In genomic region chr9:32378993-32379729, GRCh38 we compare ENCODE assay signal across 8 cellular contexts.
A peak's percentile ranks its signal among the peaks of the same experiment; 100 is the strongest.
DNase-seq lines count a peak whose midpoint lies in the region; ATAC-seq and TF ChIP-seq lines count a peak whose summit lies in the region.

No MANE protein-coding gene starts in this region.

- peak; percentile 61 for DNase-seq in NCI-H510A treated with DMSO at 0.1 percent for 48 hours (lab: John Stamatoyannopoulos, UW)
- no peak for DNase-seq in NCI-H510A (lab: John Stamatoyannopoulos, UW)
- DNase-seq in NCI-H82 treated with DMSO at 0.1 percent for 48 hours (lab: John Stamatoyannopoulos, UW; ENCODE audit: unreplicated experiment) = peak; percentile 32
- DNase-seq in activated T-cell treated with anti-CD3 and anti-CD28 coated beads, Interleukin-2, amount 50 U/mL, for 24 hours = peak; percentile 37
- DNase-seq in foreskin fibroblast = peak; percentile 64 to 88
- peak; percentile 59 for DNase-seq in non-pigmented ciliary epithelial cell (ENCODE audit: low read depth)

- no peaks in the 10 kb centered on the region for H3K9me3 Mint-ChIP-seq in activated T-cell treated with anti-CD3 and anti-CD28 coated beads, Interleukin-2, amount 50 U/mL, for 24 hours

- peaks cover 15% of the 10 kb centered on the region for H3K4me1 Mint-ChIP-seq in activated T-cell treated with anti-CD3 and anti-CD28 coated beads, Interleukin-2, amount 50 U/mL, for 24 hours (ENCODE audit: low read depth)

- no peak overlapping the region for H3K4me3 Mint-ChIP-seq in activated T-cell treated with anti-CD3 and anti-CD28 coated beads, Interleukin-2, amount 50 U/mL, for 24 hours

- peak; percentile 71 for ATAC-seq in GM21390 (IDR thresholded peaks at IDR 0.05; ENCODE audit: unreplicated experiment)
- peak; percentile 57 for ATAC-seq in HG03575 (IDR thresholded peaks at IDR 0.05; ENCODE audit: extremely low read depth, insufficient number of reproducible peaks, low FRiP score, unreplicated experiment)

- no peaks in the 10 kb centered on the region for H3K36me3 Mint-ChIP-seq in activated T-cell treated with anti-CD3 and anti-CD28 coated beads, Interleukin-2, amount 50 U/mL, for 24 hours (ENCODE audit: low read depth)

- peak; percentile 75 for TF ChIP-seq CTCF in foreskin fibroblast (IDR thresholded peaks at IDR 0.05; ENCODE audit: low read depth, low read length)

- H3K27me3 Mint-ChIP-seq in activated T-cell treated with anti-CD3 and anti-CD28 coated beads, Interleukin-2, amount 50 U/mL, for 24 hours = peaks cover 20% of the 10 kb centered on the region

- H3K27ac Mint-ChIP-seq in activated T-cell treated with anti-CD3 and anti-CD28 coated beads, Interleukin-2, amount 50 U/mL, for 24 hours = no peak overlapping the region

- no peak overlapping the region for H3K4me3 ChIP-seq in foreskin fibroblast (ENCODE audit: low read depth in 1 of 2, low read length in 2 of 2)
